Comparison of ENCODE assay signal across 1 cellular context in the genomic region with DNA sequence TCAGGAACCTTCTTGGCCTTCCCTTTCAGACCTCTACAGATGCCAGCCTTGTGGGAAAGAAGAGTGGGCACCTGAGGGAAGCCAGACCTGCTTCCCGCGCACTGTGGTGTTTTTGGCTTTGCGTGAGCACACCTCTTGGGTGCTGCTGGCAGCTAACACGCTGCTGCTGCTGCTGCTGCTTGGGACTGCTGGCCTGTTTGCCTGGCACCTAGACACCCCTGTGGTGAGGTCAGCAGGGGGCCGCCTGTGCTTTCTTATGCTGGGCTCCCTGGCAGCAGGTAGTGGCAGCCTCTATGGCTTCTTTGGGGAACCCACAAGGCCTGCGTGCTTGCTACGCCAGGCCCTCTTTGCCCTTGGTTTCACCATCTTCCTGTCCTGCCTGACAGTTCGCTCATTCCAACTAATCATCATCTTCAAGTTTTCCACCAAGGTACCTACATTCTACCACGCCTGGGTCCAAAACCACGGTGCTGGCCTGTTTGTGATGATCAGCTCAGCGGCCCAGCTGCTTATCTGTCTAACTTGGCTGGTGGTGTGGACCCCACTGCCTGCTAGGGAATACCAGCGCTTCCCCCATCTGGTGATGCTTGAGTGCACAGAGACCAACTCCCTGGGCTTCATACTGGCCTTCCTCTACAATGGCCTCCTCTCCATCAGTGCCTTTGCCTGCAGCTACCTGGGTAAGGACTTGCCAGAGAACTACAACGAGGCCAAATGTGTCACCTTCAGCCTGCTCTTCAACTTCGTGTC.
TF ChIP-seq lines count a peak whose summit lies in the region.

No MANE protein-coding gene starts in this region.

TF ChIP-seq in H1, 55 proteins besides CTCF, POLR2A, EP300 and RAD21:
- TF ChIP-seq SP2 (IDR thresholded peaks at IDR 0.05; ENCODE audit: low read length) (no peak), SP4 (IDR thresholded peaks at IDR 0.05; ENCODE audit: low read length) (no peak), KDM1A (IDR thresholded peaks at IDR 0.05; ENCODE audit: borderline replicate concordance, low read length) (no peak)
- TF ChIP-seq, protein P1, sequence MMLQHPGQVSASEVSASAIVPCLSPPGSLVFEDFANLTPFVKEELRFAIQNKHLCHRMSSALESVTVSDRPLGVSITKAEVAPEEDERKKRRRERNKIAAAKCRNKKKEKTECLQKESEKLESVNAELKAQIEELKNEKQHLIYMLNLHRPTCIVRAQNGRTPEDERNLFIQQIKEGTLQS (IDR thresholded peaks at IDR 0.05; ENCODE audit: insufficient read depth, low read depth, low read length): no peak
